8 cellular contexts compared by ENCODE assay signal in genomic region chr12:74415633-74416032, GRCh38.
DNase-seq lines count a peak whose midpoint lies in the region; ATAC-seq, FAIRE-seq and TF ChIP-seq lines count a peak whose summit lies in the region.

No MANE protein-coding gene starts in this region.

- H3K9me3 ChIP-seq in SK-N-SH (no peaks in the 10 kb centered on the region), kidney (ENCODE audit: control insufficient read depth in 1 of 2, low read length in 2 of 2) (no peaks in the 10 kb centered on the region)

- H3K27me3 ChIP-seq in SK-N-SH (ENCODE audit: insufficient read depth): no peaks in the 10 kb centered on the region

- H3K9ac ChIP-seq in SK-N-SH (no peak overlapping the region), kidney (ENCODE audit: low read length in 2 of 2) (no peak overlapping the region)

- H3K4me1 ChIP-seq in SK-N-SH (ENCODE audit: control insufficient read depth in 1 of 2, insufficient read depth in 2 of 2, low read depth in 1 of 2, low read length in 1 of 2): no peaks in the 10 kb centered on the region
- H3K4me1 ChIP-seq in kidney (ENCODE audit: control insufficient read depth in 1 of 2, insufficient read depth in 1 of 2, low read depth in 1 of 2, low read length in 2 of 2): no peaks in the 10 kb centered on the region

- POLR2A ChIA-PET in SK-N-SH (lab: Yijun Ruan, JAX): no interaction called here

- H3K9me2 ChIP-seq in SK-N-SH: no peaks in the 10 kb centered on the region; the same call in 1 of the 2 replicates

- no peak overlapping the region for H3K27ac Mint-ChIP-seq in activated naive CD8-positive, alpha-beta T cell treated with anti-CD3 and anti-CD28 coated beads, Interleukin-2, amount 50 U/mL, for 24 hours

- H3K4me3 ChIP-seq in SK-N-SH (ENCODE audit: low read depth in 2 of 2, low read length in 1 of 2) (no peak overlapping the region), kidney (ENCODE audit: low read length in 2 of 2) (no peak overlapping the region)

- no peaks in the 10 kb centered on the region for H3F3A ChIP-seq in SK-N-SH (replicated peaks; ENCODE audit: insufficient read depth)

- CTCF ChIA-PET in SK-N-SH (lab: Yijun Ruan, JAX): interaction anchor here (0.7 to 2.6 kb wide), 12 partner anchors 10 to 405 kb away, joined by 3 to 9 read pairs (median 4); no protein-coding TSS in a partner anchor

- peaks cover 5% of the 10 kb centered on the region for H3K27me3 Mint-ChIP-seq in activated naive CD8-positive, alpha-beta T cell treated with anti-CD3 and anti-CD28 coated beads, Interleukin-2, amount 50 U/mL, for 24 hours

- peak; percentile 74 for ATAC-seq in GM18870 (IDR thresholded peaks at IDR 0.05; ENCODE audit: unreplicated experiment)
- peak; percentile 73 for ATAC-seq in HG03469 (IDR thresholded peaks at IDR 0.05; ENCODE audit: unreplicated experiment)
- no peak for ATAC-seq in activated naive CD8-positive, alpha-beta T cell treated with anti-CD3 and anti-CD28 coated beads, Interleukin-2, amount 50 U/mL, for 24 hours
- no peak for ATAC-seq in HG03039 (IDR thresholded peaks at IDR 0.05; ENCODE audit: unreplicated experiment)

- H3K36me3 Mint-ChIP-seq in activated naive CD8-positive, alpha-beta T cell treated with anti-CD3 and anti-CD28 coated beads, Interleukin-2, amount 50 U/mL, for 24 hours (ENCODE audit: low read depth): no peaks in the 10 kb centered on the region

- H3K4me3 Mint-ChIP-seq in activated naive CD8-positive, alpha-beta T cell treated with anti-CD3 and anti-CD28 coated beads, Interleukin-2, amount 50 U/mL, for 24 hours: no peak overlapping the region

- no peaks in the 10 kb centered on the region for H4K20me1 ChIP-seq in SK-N-SH (ENCODE audit: insufficient read depth)

- no peak overlapping the region for H3K4me2 ChIP-seq in SK-N-SH

- H2AFZ ChIP-seq in SK-N-SH (ENCODE audit: low read depth): no peak overlapping the region

- intact Hi-C loops in kidney (cut with DNase I): no loop called here

- H3K36me3 ChIP-seq in SK-N-SH (replicated peaks in 1 of 2; ENCODE audit: control insufficient read depth in 1 of 2, insufficient read depth in 2 of 2, low read length in 1 of 2) (no peaks in the 10 kb centered on the region), kidney (ENCODE audit: control insufficient read depth in 1 of 2, insufficient read depth in 2 of 2, low read length in 2 of 2) (no peaks in the 10 kb centered on the region)

- DNase-seq in COLO829 (ENCODE audit: low spot score) (peak; percentile 26), SK-N-SH (peak; percentile 10), kidney (no peak)
- no peak for DNase-seq in NK-92 treated with Interleukin-12 subunit alpha and Interleukin-12 subunit beta, amount 100 ng/mL, for 24 hours (lab: John Stamatoyannopoulos, UW)
- DNase-seq in activated naive CD8-positive, alpha-beta T cell treated with anti-CD3 and anti-CD28 coated beads, Interleukin-2, amount 50 U/mL, for 24 hours: no peak

- no peaks in the 10 kb centered on the region for H3K79me2 ChIP-seq in SK-N-SH (ENCODE audit: insufficient read depth)

- H3K27ac ChIP-seq in SK-N-SH (ENCODE audit: low read depth in 2 of 2, low read length in 1 of 2) (no peak overlapping the region), kidney (ENCODE audit: low read depth in 2 of 2, low read length in 2 of 2) (no peak overlapping the region)

- no peak for FAIRE-seq in kidney (lab: Jason Lieb, UNC)

- peak; percentile 46 for TF ChIP-seq RAD21 in SK-N-SH (IDR thresholded peaks at IDR 0.05; ENCODE audit: low read length)

- H3K9me3 Mint-ChIP-seq in activated naive CD8-positive, alpha-beta T cell treated with anti-CD3 and anti-CD28 coated beads, Interleukin-2, amount 50 U/mL, for 24 hours: no peaks in the 10 kb centered on the region

- TF ChIP-seq CTCF in SK-N-SH (IDR thresholded peaks at IDR 0.05): peak; percentile 61
- peak; percentile 38 for TF ChIP-seq CTCF in kidney (IDR thresholded peaks at IDR 0.05; ENCODE audit: borderline replicate concordance, extremely low read depth, insufficient read depth)

- TF ChIP-seq EP300 in SK-N-SH (IDR thresholded peaks at IDR 0.05; ENCODE audit: borderline replicate concordance in 1 of 2, low read depth in 1 of 2, low read length in 1 of 2): no peak

- H3K4me1 Mint-ChIP-seq in activated naive CD8-positive, alpha-beta T cell treated with anti-CD3 and anti-CD28 coated beads, Interleukin-2, amount 50 U/mL, for 24 hours: no peaks in the 10 kb centered on the region

TF ChIP-seq in SK-N-SH, 30 proteins besides CTCF, POLR2A, EP300 and RAD21:
- TF ChIP-seq FOXJ3 (CRISPR knock-in tag; IDR thresholded peaks at IDR 0.05) (no peak), MEF2A (IDR thresholded peaks at IDR 0.05; ENCODE audit: borderline replicate concordance, low read depth) (no peak), SMC3 (IDR thresholded peaks at IDR 0.05; ENCODE audit: low read depth, low read length) (peak; percentile 24; the same call in 1 of the 2 replicates)

Comparison
In these comparisons a context has a peak if more than half of its experiments do, and no peak if none do; other contexts are left out.
1. DNase-seq: peak in COLO829 (single experiment) and SK-N-SH (single experiment); none in kidney (single experiment), NK-92 treated with Interleukin-12 subunit alpha and Interleukin-12 subunit beta, amount 100 ng/mL, for 24 hours (single experiment) and activated naive CD8-positive, alpha-beta T cell treated with anti-CD3 and anti-CD28 coated beads, Interleukin-2, amount 50 U/mL, for 24 hours (single experiment).
2. ATAC-seq: peak in GM18870 (single experiment) and HG03469 (single experiment); none in activated naive CD8-positive, alpha-beta T cell treated with anti-CD3 and anti-CD28 coated beads, Interleukin-2, amount 50 U/mL, for 24 hours (single experiment) and HG03039 (single experiment).